ENCODE assay signal across 8 cellular contexts in the genomic region with DNA sequence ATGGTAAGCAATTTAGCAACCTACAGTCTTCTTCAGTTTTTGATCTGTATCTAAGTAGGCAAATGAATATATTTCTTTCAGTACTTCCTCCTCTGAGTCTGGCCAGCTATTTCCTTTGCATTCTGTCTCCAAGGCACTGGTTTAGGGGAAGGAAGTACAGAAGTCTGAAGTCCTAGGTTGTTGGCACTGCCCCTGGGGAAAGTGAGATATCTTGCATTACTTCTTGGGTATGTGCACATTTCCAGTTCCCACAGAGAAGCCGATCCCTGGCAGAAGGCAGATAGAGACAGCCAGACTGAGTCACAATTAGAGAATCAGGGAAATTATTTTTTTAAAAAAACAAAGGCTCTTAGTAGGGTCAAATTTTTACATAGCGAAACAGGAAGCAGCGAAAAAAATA.
DNase-seq lines count a peak whose midpoint lies in the region; ATAC-seq and TF ChIP-seq lines count a peak whose summit lies in the region.

No MANE protein-coding gene starts in this region.

- in situ Hi-C loops in brain microvascular endothelial cell (cut with HindIII; ENCODE audit: low pct_ligation_motif_present, low sequenced_read_pairs): no loop called here

- no peaks in the 10 kb centered on the region for H3K9me3 ChIP-seq in MG63
- no peaks in the 10 kb centered on the region for H3K9me3 ChIP-seq in CD8-positive, alpha-beta memory T cell (ENCODE audit: low read length)

- H3K4me3 Mint-ChIP-seq in CD8-positive, alpha-beta memory T cell: no peak overlapping the region

- H3K36me3 Mint-ChIP-seq in CD8-positive, alpha-beta memory T cell: no peaks in the 10 kb centered on the region

- intact Hi-C loops in left colon (cut with DNase I, micrococcal nuclease): no loop called here

- H3K27ac ChIP-seq in brain microvascular endothelial cell: peak overlapping the region; percentile 82
- no peak overlapping the region for H3K27ac ChIP-seq in CD8-positive, alpha-beta memory T cell (ENCODE audit: low read depth, low read length)

- peak; percentile 43 for DNase-seq in AG08396 (ENCODE audit: low spot score)
- peak; percentile 96 for DNase-seq in MG63
- peak; percentile 88 for DNase-seq in brain microvascular endothelial cell
- peak; percentile 19 to 41 for DNase-seq in left colon
- DNase-seq in T-helper 9 cell: no peak
- DNase-seq in omental fat pad (ENCODE audit: low spot score): no peak
- no peak for DNase-seq in CD8-positive, alpha-beta memory T cell

- peak; percentile 99 for ATAC-seq in left colon
- no peak for ATAC-seq in omental fat pad (ENCODE audit: low FRiP score)
- no peak for ATAC-seq in GM18868 (IDR thresholded peaks at IDR 0.05; ENCODE audit: unreplicated experiment)

- no peak overlapping the region for H3K27ac Mint-ChIP-seq in CD8-positive, alpha-beta memory T cell

- POLR2A ChIA-PET in CD8-positive, alpha-beta memory T cell (lab: Charles Lee): no interaction called here

- H3K4me3 ChIP-seq in MG63 (peak overlapping the region; percentile 23), brain microvascular endothelial cell (ENCODE audit: low read depth, low read length) (no peak overlapping the region)
- no peak overlapping the region for H3K4me3 ChIP-seq in CD8-positive, alpha-beta memory T cell (ENCODE audit: low read length)

- CTCF ChIA-PET in CD8-positive, alpha-beta memory T cell (lab: Charles Lee): no interaction called here

- H3K36me3 ChIP-seq in MG63 (no peaks in the 10 kb centered on the region; the same call in 1 of the 2 replicates), brain microvascular endothelial cell (replicated peaks) (no peaks in the 10 kb centered on the region)
- no peaks in the 10 kb centered on the region for H3K36me3 ChIP-seq in CD8-positive, alpha-beta memory T cell (ENCODE audit: insufficient read depth, low read length)

- no peaks in the 10 kb centered on the region for H3K4me1 ChIP-seq in CD8-positive, alpha-beta memory T cell (ENCODE audit: insufficient read depth, low read length)

- peaks cover 0 to 1% of the 10 kb centered on the region in 2 donors for H3K27me3 Mint-ChIP-seq in CD8-positive, alpha-beta memory T cell

- peaks cover 0 to 21% (median 0%) of the 10 kb centered on the region in 5 donors for H3K9me3 Mint-ChIP-seq in CD8-positive, alpha-beta memory T cell

- H3K27me3 ChIP-seq in MG63 (no peaks in the 10 kb centered on the region), brain microvascular endothelial cell (replicated peaks) (no peaks in the 10 kb centered on the region)
- no peaks in the 10 kb centered on the region for H3K27me3 ChIP-seq in CD8-positive, alpha-beta memory T cell (ENCODE audit: insufficient read depth, low read length, poor library complexity, severe bottlenecking)

- H3K4me1 Mint-ChIP-seq in CD8-positive, alpha-beta memory T cell: no peaks in the 10 kb centered on the region

- TF ChIP-seq CTCF in brain microvascular endothelial cell (IDR thresholded peaks at IDR 0.05; ENCODE audit: low read depth, low read length, missing control alignments) (no peak), omental fat pad (IDR thresholded peaks at IDR 0.05) (no peak)

Comparison
In these comparisons a context has a peak if more than half of its experiments do, and no peak if none do; other contexts are left out.
1. DNase-seq: peak in AG08396 (single experiment), MG63 (single experiment), brain microvascular endothelial cell (single experiment) and left colon (2 of 2); none in T-helper 9 cell (single experiment), omental fat pad (single experiment) and CD8-positive, alpha-beta memory T cell (0 of 5).